In the genomic region with DNA sequence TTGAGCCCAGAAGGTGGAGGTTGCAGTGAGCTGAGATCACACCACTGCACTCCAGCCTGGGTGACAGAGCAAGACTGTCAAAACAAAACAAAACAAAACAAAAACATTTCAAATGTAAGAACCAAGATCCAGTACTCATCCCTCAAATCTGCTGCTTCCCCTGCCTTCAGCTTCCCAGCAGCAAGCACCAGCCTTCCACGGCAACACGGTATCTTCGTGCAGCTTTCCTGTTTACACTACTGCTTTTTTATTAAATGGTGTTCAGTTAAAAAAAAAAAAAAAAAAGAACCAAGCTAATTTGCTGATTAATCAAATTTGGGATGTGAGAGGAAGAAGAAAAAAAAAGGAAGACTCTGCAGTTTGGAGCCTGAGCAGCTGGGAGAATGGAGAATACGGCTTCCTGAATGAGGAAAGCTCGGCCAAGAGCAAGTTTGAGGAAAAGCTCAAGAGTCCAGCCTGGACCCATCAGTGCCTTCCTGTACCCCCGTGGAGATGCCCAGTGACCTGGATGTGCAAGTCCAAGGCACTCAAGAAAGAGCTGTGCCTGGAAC, we compare ENCODE assay signal across 30 cellular contexts.
"Had no signal": no experiment of that assay in that cellular context is flagged by ENCODE, and none has a peak within 500 bp of the region (broad histone marks: within the 10 kb centered on the region; RNA-seq: fewer than 3 reads in every experiment).

No MANE protein-coding gene starts in this region.

- H3K9me3 Mint-ChIP-seq: activated T-cell treated with anti-CD3 and anti-CD28 coated beads, Interleukin-2, amount 50 U/mL, for 4 hours; activated T-helper 2 cell treated with anti-CD3 and anti-CD28 coated beads, Interferon-gamma antibody, Interleukin-2, Interleukin-4, amounts not matched to agents 10 μg/mL and 5 μg/mL and 100 μg/mL, durations not matched to agents 14 hours and 24 hours and 36 hours; central memory CD8-positive, alpha-beta T cell; endodermal cell; mesothelial cell of epicardium; naive thymus-derived CD8-positive, alpha-beta T cell; stimulated activated naive B cell treated with anti-CD40 and anti-IgM and Interleukin-4, amounts not matched to agents 10 μg/mL and 1 μg/mL and 100 μg/mL, for 72 hours had no signal

- H3K27ac Mint-ChIP-seq: activated naive CD8-positive, alpha-beta T cell; activated T-helper 2 cell treated with anti-CD3 and anti-CD28 coated beads, Interferon-gamma antibody, Interleukin-2, Interleukin-4, amounts not matched to agents 10 μg/mL and 5 μg/mL and 100 μg/mL, durations not matched to agents 14 hours and 24 hours and 36 hours; mesothelial cell of epicardium; stimulated activated naive B cell treated with anti-CD40 and anti-IgM and Interleukin-4, amounts not matched to agents 10 μg/mL and 1 μg/mL and 100 μg/mL, for 72 hours had no signal

- H3K9me3 ChIP-seq: adrenal gland, esophagus squamous epithelium, gastroesophageal sphincter, pancreas, psoas muscle, thoracic aorta, upper lobe of left lung had no signal

- H3K27me3 ChIP-seq: adrenal gland, dorsolateral prefrontal cortex, esophagus squamous epithelium, gastroesophageal sphincter, pancreas, upper lobe of left lung had no signal

- H3K4me1 ChIP-seq: adrenal gland, esophagus squamous epithelium, gastroesophageal sphincter, pancreas, psoas muscle had no signal

- H3K4me3 Mint-ChIP-seq: activated naive CD8-positive, alpha-beta T cell; activated T-cell treated with anti-CD3 and anti-CD28 coated beads, Interleukin-2, amount 50 U/mL, for 4 hours; central memory CD8-positive, alpha-beta T cell; endodermal cell; mesothelial cell of epicardium; naive thymus-derived CD8-positive, alpha-beta T cell; stimulated activated naive B cell treated with anti-CD40 and anti-IgM and Interleukin-4, amounts not matched to agents 10 μg/mL and 1 μg/mL and 100 μg/mL, for 72 hours had no signal

- ATAC-seq: activated T-cell treated with anti-CD3 and anti-CD28 coated beads, Interleukin-2, amount 50 U/mL, for 4 hours; gastroesophageal sphincter; naive thymus-derived CD8-positive, alpha-beta T cell; psoas muscle; right cardiac atrium; stimulated activated naive B cell treated with anti-CD40 and anti-IgM and Interleukin-4, amounts not matched to agents 10 μg/mL and 1 μg/mL and 100 μg/mL, for 72 hours had no signal

- DNase-seq: activated CD8-positive, alpha-beta memory T cell treated with anti-CD3 and anti-CD28 coated beads, Interleukin-2, amount 50 U/mL, for 48 hours; activated naive CD4-positive, alpha-beta T cell; activated T-cell treated with anti-CD3 and anti-CD28 coated beads, Interleukin-2, amount 50 U/mL, for 4 hours; endodermal cell; esophagus squamous epithelium; hypothalamus; islet precursor cell; left cardiac atrium; naive thymus-derived CD8-positive, alpha-beta T cell; pancreas; psoas muscle; right cardiac atrium; small intestine; stimulated activated CD4-positive, alpha-beta T cell treated with anti-CD3 and anti-CD28 coated beads, Interleukin-15, amount 100 ng/mL, for 24 hours; stimulated activated CD4-positive, alpha-beta T cell treated with anti-CD3 and anti-CD28 coated beads, Interleukin-2, amount 100 ng/mL, for 48 hours; stimulated activated CD8-positive, alpha-beta memory T cell treated with anti-CD3 and anti-CD28 coated beads, Interleukin-4, amount 100 ng/mL, for 48 hours; stimulated activated naive B cell treated with anti-CD40 and anti-IgM and Interleukin-4, amounts not matched to agents 10 μg/mL and 1 μg/mL and 100 μg/mL, for 72 hours; T-helper 1 cell had no signal

- H3K36me3 Mint-ChIP-seq: activated naive CD8-positive, alpha-beta T cell; naive thymus-derived CD8-positive, alpha-beta T cell had no signal

- H3K27ac ChIP-seq: esophagus squamous epithelium, gastroesophageal sphincter, pancreas, psoas muscle, thoracic aorta had no signal

- FAIRE-seq: astrocyte, colon, pancreas, small intestine, TTC549 had no signal

- H3K4me3 ChIP-seq: adrenal gland, dorsolateral prefrontal cortex, esophagus squamous epithelium, gastroesophageal sphincter, pancreas, psoas muscle, thoracic aorta, upper lobe of left lung had no signal

- H3K4me1 Mint-ChIP-seq: central memory CD8-positive, alpha-beta T cell; endodermal cell; naive thymus-derived CD8-positive, alpha-beta T cell; stimulated activated naive B cell treated with anti-CD40 and anti-IgM and Interleukin-4, amounts not matched to agents 10 μg/mL and 1 μg/mL and 100 μg/mL, for 72 hours had no signal

- H3K36me3 ChIP-seq: pancreas, upper lobe of left lung had no signal
